In the genomic region with DNA sequence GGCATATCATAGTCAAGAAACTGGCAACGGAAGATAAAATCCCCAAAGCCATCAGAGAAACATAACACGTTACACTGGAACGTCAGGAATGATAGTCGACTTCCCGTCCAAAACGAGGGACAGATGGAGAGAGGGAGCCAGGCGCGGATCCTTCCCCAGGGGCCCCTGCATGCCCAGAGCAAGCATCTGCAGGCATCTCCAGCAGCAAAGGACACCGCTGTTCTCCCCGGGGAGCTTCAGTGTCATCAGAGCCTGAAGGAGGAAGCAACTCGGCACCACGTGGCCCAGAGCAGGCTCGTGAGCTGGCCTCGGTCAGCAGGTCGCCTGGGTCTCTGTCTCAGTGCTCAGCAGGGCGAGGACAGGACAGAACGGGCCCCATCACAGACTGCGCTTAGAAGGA, we compare ENCODE assay signal across 11 cellular contexts. TPM values are rescaled to one million over a fixed set of nuclear protein-coding genes. Genes with fewer than 3 reads are reported as not detected.
DNase-seq lines count a peak whose midpoint lies in the region; ATAC-seq and TF ChIP-seq lines count a peak whose summit lies in the region.
"Had no signal": no experiment of that assay in that cellular context is flagged by ENCODE, and none has a peak within 500 bp of the region (broad histone marks: within the 10 kb centered on the region; RNA-seq: fewer than 3 reads in every experiment).

No MANE protein-coding gene starts in this region.

- CTCF ChIA-PET in WTC11 (lab: Charles Lee): no interaction called here

- peaks cover 33% of the 10 kb centered on the region for H3K36me3 Mint-ChIP-seq in WTC11

- peak overlapping the region; percentile 78 for H3K27ac Mint-ChIP-seq in WTC11
- H3K27ac Mint-ChIP-seq: activated CD4-positive, alpha-beta T cell treated with anti-CD3 and anti-CD28 coated beads for 36 hours; activated naive CD4-positive, alpha-beta T cell treated with anti-CD3 and anti-CD28 coated beads, Interleukin-2, amount 50 U/mL, for 24 hours had no signal

- no peak overlapping the region for H3K4me3 Mint-ChIP-seq in WTC11
- H3K4me3 Mint-ChIP-seq: activated CD4-positive, alpha-beta T cell treated with anti-CD3 and anti-CD28 coated beads for 36 hours; activated naive CD4-positive, alpha-beta T cell treated with anti-CD3 and anti-CD28 coated beads, Interleukin-2, amount 50 U/mL, for 24 hours had no signal

- H3K4me3 ChIP-seq in left ventricle myocardium inferior: no peak overlapping the region

- H3K4me1 ChIP-seq in left ventricle myocardium inferior: peaks cover 32% of the 10 kb centered on the region

- intact Hi-C loops in left ventricle myocardium inferior (cut with micrococcal nuclease) (no loop called here), sciatic nerve (cut with DNase I) (no loop called here)

- peaks cover 6% of the 10 kb centered on the region for H3K9me3 ChIP-seq in left ventricle myocardium inferior (replicated peaks)

- DNase-seq in Ammon's horn (ENCODE audit: low spot score) (peak; percentile 69), WTC11 (ENCODE audit: low spot score) (no peak), left ventricle myocardium inferior (peak; percentile 35), sciatic nerve (ENCODE audit: low spot score) (no peak), left lobe of liver (ENCODE audit: low spot score) (no peak), iPS-NIHi11 (ENCODE audit: low spot score) (no peak), NCI-H2029 (lab: John Stamatoyannopoulos, UW) (no peak)
- DNase-seq in stimulated activated CD4-positive, alpha-beta T cell treated with anti-CD3 and anti-CD28 coated beads, Interleukin-4, amount 100 ng/mL, for 24 hours: no peak
- DNase-seq: activated CD4-positive, alpha-beta T cell treated with anti-CD3 and anti-CD28 coated beads for 36 hours; NCI-H1105 had no signal

- no peaks in the 10 kb centered on the region for H3K27me3 ChIP-seq in left ventricle myocardium inferior (ENCODE audit: low read depth)

- H3K27me3 Mint-ChIP-seq in WTC11 (ENCODE audit: low read depth): no peaks in the 10 kb centered on the region; the same call in 1 of the 2 replicates
- H3K27me3 Mint-ChIP-seq: activated CD4-positive, alpha-beta T cell treated with anti-CD3 and anti-CD28 coated beads for 36 hours; activated naive CD4-positive, alpha-beta T cell treated with anti-CD3 and anti-CD28 coated beads, Interleukin-2, amount 50 U/mL, for 24 hours had no signal

- no peaks in the 10 kb centered on the region for H3K4me1 Mint-ChIP-seq in WTC11
- H3K4me1 Mint-ChIP-seq: activated CD4-positive, alpha-beta T cell treated with anti-CD3 and anti-CD28 coated beads for 36 hours; activated naive CD4-positive, alpha-beta T cell treated with anti-CD3 and anti-CD28 coated beads, Interleukin-2, amount 50 U/mL, for 24 hours had no signal

- POLR2A ChIA-PET in WTC11 (lab: Charles Lee): no interaction called here

- H3K9me3 Mint-ChIP-seq in WTC11: peaks cover 36% of the 10 kb centered on the region
- H3K9me3 Mint-ChIP-seq: activated naive CD4-positive, alpha-beta T cell treated with anti-CD3 and anti-CD28 coated beads, Interleukin-2, amount 50 U/mL, for 24 hours had no signal

- peak overlapping the region; percentile 69 for H3K27ac ChIP-seq in left ventricle myocardium inferior (replicated peaks)

- ATAC-seq in WTC11 (no peak), sciatic nerve (peak; percentile 83), left lobe of liver (no peak)
- ATAC-seq: activated CD4-positive, alpha-beta T cell treated with anti-CD3 and anti-CD28 coated beads for 36 hours had no signal

- H3K36me3 ChIP-seq in left ventricle myocardium inferior: peaks cover 7% of the 10 kb centered on the region

- TF ChIP-seq CTCF in WTC11 (IDR thresholded peaks at IDR 0.05) (no peak), left ventricle myocardium inferior (IDR thresholded peaks at IDR 0.05; ENCODE audit: borderline replicate concordance) (no peak)

TF ChIP-seq in WTC11, 78 proteins besides CTCF, POLR2A, EP300 and RAD21:
- TF ChIP-seq ATF1 (CRISPR knock-in tag; IDR thresholded peaks at IDR 0.05) (no peak), GABPB1 (CRISPR knock-in tag; IDR thresholded peaks at IDR 0.05) (no peak), SP1 (CRISPR knock-in tag; conservative IDR thresholded peaks at IDR 0.05) (no peak), SMAD3 (CRISPR knock-in tag; IDR thresholded peaks at IDR 0.05; ENCODE audit: borderline replicate concordance) (no peak), IRF1 (CRISPR knock-in tag; IDR thresholded peaks at IDR 0.05) (no peak), ESRRA (CRISPR knock-in tag; IDR thresholded peaks at IDR 0.05; ENCODE audit: borderline replicate concordance) (no peak), HMGXB4 (CRISPR knock-in tag; IDR thresholded peaks at IDR 0.05) (no peak)
- TF ChIP-seq, protein P1, sequence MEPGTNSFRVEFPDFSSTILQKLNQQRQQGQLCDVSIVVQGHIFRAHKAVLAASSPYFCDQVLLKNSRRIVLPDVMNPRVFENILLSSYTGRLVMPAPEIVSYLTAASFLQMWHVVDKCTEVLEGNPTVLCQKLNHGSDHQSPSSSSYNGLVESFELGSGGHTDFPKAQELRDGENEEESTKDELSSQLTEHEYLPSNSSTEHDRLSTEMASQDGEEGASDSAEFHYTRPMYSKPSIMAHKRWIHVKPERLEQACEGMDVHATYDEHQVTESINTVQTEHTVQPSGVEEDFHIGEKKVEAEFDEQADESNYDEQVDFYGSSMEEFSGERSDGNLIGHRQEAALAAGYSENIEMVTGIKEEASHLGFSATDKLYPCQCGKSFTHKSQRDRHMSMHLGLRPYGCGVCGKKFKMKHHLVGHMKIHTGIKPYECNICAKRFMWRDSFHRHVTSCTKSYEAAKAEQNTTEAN (CRISPR knock-in tag; IDR thresholded peaks at IDR 0.05): no peak

RNA-seq across cellular contexts. Expression of gene LMF1, which starts 50.1 kb away (rescaled TPM):
- total RNA-seq in WTC11 (2021) (10.5 to 13.0 TPM (median 10.8 TPM) in 3 replicates), left ventricle myocardium inferior (6.6 TPM), sciatic nerve (31.3 TPM), left lobe of liver (13.5 TPM)

Comparison
In these comparisons a context has a peak if more than half of its experiments do, and no peak if none do; other contexts are left out.
1. DNase-seq: peak in Ammon's horn (single experiment) and left ventricle myocardium inferior (single experiment); none in WTC11 (single experiment), sciatic nerve (single experiment), stimulated activated CD4-positive, alpha-beta T cell treated with anti-CD3 and anti-CD28 coated beads, Interleukin-4, amount 100 ng/mL, for 24 hours (single experiment), left lobe of liver (single experiment), iPS-NIHi11 (single experiment) and NCI-H2029 (single experiment).